In genomic region chr9:135262248-135262647, GRCh38 we compare ENCODE assay signal across 23 cellular contexts.
"Had no signal": no experiment of that assay in that cellular context is flagged by ENCODE, and none has a peak within 500 bp of the region (broad histone marks: within the 10 kb centered on the region; RNA-seq: fewer than 3 reads in every experiment).

No MANE protein-coding gene starts in this region.

- DNase-seq: heart left ventricle; hippocampal formation; kidney glomerular epithelial cell; mammary epithelial cell; naive thymus-derived CD4-positive, alpha-beta T cell; nephron progenitor cell; psoas muscle; retina; right lobe of liver; spleen; stimulated activated CD4-positive, alpha-beta T cell treated with anti-CD3 and anti-CD28 coated beads, Interleukin-15, amount 100 ng/mL, for 24 hours; stimulated activated CD4-positive, alpha-beta T cell treated with anti-CD3 and anti-CD28 coated beads, Interleukin-1b, Interleukin-23, amount 100 ng/mL, for 48 hours; stimulated activated CD4-positive, alpha-beta T cell treated with anti-CD3 and anti-CD28 coated beads, Interleukin-4, amount 100 ng/mL, for 24 hours; stimulated activated naive CD8-positive, alpha-beta T cell treated with anti-CD3 and anti-CD28 coated beads, Interleukin-15, amount 100 ng/mL, for 72 hours; testis; upper lobe of right lung had no signal

- H3K4me1 ChIP-seq: psoas muscle, right lobe of liver, testis, upper lobe of right lung, vagina had no signal

- H3K36me3 ChIP-seq: heart left ventricle, neutrophil, right lobe of liver, spleen, tibial nerve, upper lobe of right lung, vagina had no signal

- H3K9me3 ChIP-seq: heart left ventricle, neutrophil, psoas muscle, right lobe of liver, spleen, testis, tibial nerve, upper lobe of right lung, vagina had no signal

- H3K4me3 ChIP-seq: heart left ventricle, psoas muscle, right lobe of liver, spleen, testis, tibial nerve, upper lobe of right lung, vagina had no signal

- H3K27ac ChIP-seq: heart left ventricle, neutrophil, psoas muscle, right lobe of liver, spleen, testis, tibial nerve, upper lobe of right lung, vagina had no signal

- FAIRE-seq: frontal cortex, islet of Langerhans had no signal

- H3K27me3 ChIP-seq: right lobe of liver, testis, upper lobe of right lung, vagina had no signal

- ATAC-seq: heart left ventricle; left lobe of liver; naive thymus-derived CD4-positive, alpha-beta T cell; psoas muscle; right lobe of liver; stimulated activated memory B cell treated with anti-CD40 and anti-IgM and Interleukin-4, amounts not matched to agents 10 μg/mL and 1 μg/mL and 100 μg/mL, for 72 hours; stimulated activated naive CD8-positive, alpha-beta T cell treated with anti-CD3 and anti-CD28 coated beads, Interleukin-15, amount 100 ng/mL, for 72 hours; upper lobe of right lung had no signal
